ENCODE assay signal across 7 cellular contexts in genomic region chr19:1409204-1410005, GRCh38. TPM values are rescaled to one million over a fixed set of nuclear protein-coding genes. Genes with fewer than 3 reads are reported as not detected.
DNase-seq lines count a peak whose midpoint lies in the region; ATAC-seq, FAIRE-seq and TF ChIP-seq lines count a peak whose summit lies in the region.

No MANE protein-coding gene starts in this region.

- H3K4me1 Mint-ChIP-seq in activated T-helper 2 cell treated with anti-CD3 and anti-CD28 coated beads, Interferon-gamma antibody, Interleukin-2, Interleukin-4, amounts not matched to agents 10 μg/mL and 5 μg/mL and 100 μg/mL, durations not matched to agents 14 hours and 24 hours and 36 hours (ENCODE audit: low read depth): peaks cover 31% of the 10 kb centered on the region
- peaks cover 65% of the 10 kb centered on the region for H3K4me1 Mint-ChIP-seq in stimulated activated naive CD8-positive, alpha-beta T cell treated with anti-CD3 and anti-CD28 coated beads, Interleukin-15, amount 100 ng/mL, for 72 hours

- peak overlapping the region; percentile 85 for H3K27ac ChIP-seq in HUES48 (ENCODE audit: low read depth, low read length)

- H3K4me3 Mint-ChIP-seq in activated T-helper 2 cell treated with anti-CD3 and anti-CD28 coated beads, Interferon-gamma antibody, Interleukin-2, Interleukin-4, amounts not matched to agents 10 μg/mL and 5 μg/mL and 100 μg/mL, durations not matched to agents 14 hours and 24 hours and 36 hours (ENCODE audit: low read depth): peak overlapping the region; percentile 97
- H3K4me3 Mint-ChIP-seq in stimulated activated naive CD8-positive, alpha-beta T cell treated with anti-CD3 and anti-CD28 coated beads, Interleukin-15, amount 100 ng/mL, for 72 hours: peak overlapping the region; percentile 95 to 97

- no peaks in the 10 kb centered on the region for H3K27me3 ChIP-seq in HUES48 (ENCODE audit: control insufficient read depth, insufficient read depth, low read length)

- peak overlapping the region; percentile 82 for H3K9ac ChIP-seq in HUES48 (ENCODE audit: low read depth, low read length)

- peaks cover 32% of the 10 kb centered on the region for H3K36me3 ChIP-seq in HUES48 (ENCODE audit: control insufficient read depth, insufficient read depth, low read length)

- peaks cover 10% of the 10 kb centered on the region; the same call in 1 of the 2 replicates for H3K4me1 ChIP-seq in HUES48 (ENCODE audit: control insufficient read depth, insufficient read depth, low read length)

- H3K27ac Mint-ChIP-seq in activated T-helper 2 cell treated with anti-CD3 and anti-CD28 coated beads, Interferon-gamma antibody, Interleukin-2, Interleukin-4, amounts not matched to agents 10 μg/mL and 5 μg/mL and 100 μg/mL, durations not matched to agents 14 hours and 24 hours and 36 hours: peak overlapping the region; percentile 93
- peak overlapping the region; percentile 97 to 98 for H3K27ac Mint-ChIP-seq in stimulated activated naive CD8-positive, alpha-beta T cell treated with anti-CD3 and anti-CD28 coated beads, Interleukin-15, amount 100 ng/mL, for 72 hours

- no peaks in the 10 kb centered on the region for H3K9me3 Mint-ChIP-seq in activated T-helper 2 cell treated with anti-CD3 and anti-CD28 coated beads, Interferon-gamma antibody, Interleukin-2, Interleukin-4, amounts not matched to agents 10 μg/mL and 5 μg/mL and 100 μg/mL, durations not matched to agents 14 hours and 24 hours and 36 hours
- no peaks in the 10 kb centered on the region for H3K9me3 Mint-ChIP-seq in stimulated activated naive CD8-positive, alpha-beta T cell treated with anti-CD3 and anti-CD28 coated beads, Interleukin-15, amount 100 ng/mL, for 72 hours

- H3K27me3 Mint-ChIP-seq in activated T-helper 2 cell treated with anti-CD3 and anti-CD28 coated beads, Interferon-gamma antibody, Interleukin-2, Interleukin-4, amounts not matched to agents 10 μg/mL and 5 μg/mL and 100 μg/mL, durations not matched to agents 14 hours and 24 hours and 36 hours (ENCODE audit: low read depth): no peaks in the 10 kb centered on the region
- no peaks in the 10 kb centered on the region for H3K27me3 Mint-ChIP-seq in stimulated activated naive CD8-positive, alpha-beta T cell treated with anti-CD3 and anti-CD28 coated beads, Interleukin-15, amount 100 ng/mL, for 72 hours

- FAIRE-seq in GM12891 (lab: Jason Lieb, UNC): no peak

- H3K9me3 ChIP-seq in HUES48 (ENCODE audit: control insufficient read depth, insufficient read depth, low read length): no peaks in the 10 kb centered on the region
- peaks cover 5% of the 10 kb centered on the region for H3K9me3 ChIP-seq in iPS-18c (ENCODE audit: control insufficient read depth, insufficient read depth, low read length)

- no peak for TF ChIP-seq POLR2A in GM12891 (IDR thresholded peaks at IDR 0.05; ENCODE audit: low read depth, low read length)

- peaks cover 44% of the 10 kb centered on the region for H3K36me3 Mint-ChIP-seq in activated T-helper 2 cell treated with anti-CD3 and anti-CD28 coated beads, Interferon-gamma antibody, Interleukin-2, Interleukin-4, amounts not matched to agents 10 μg/mL and 5 μg/mL and 100 μg/mL, durations not matched to agents 14 hours and 24 hours and 36 hours (ENCODE audit: low read depth)

- intact Hi-C loops in activated T-helper 2 cell treated with anti-CD3 and anti-CD28 coated beads, Interferon-gamma antibody, Interleukin-2, Interleukin-4, amounts not matched to agents 10 μg/mL and 5 μg/mL and 100 μg/mL, durations not matched to agents 14 hours and 24 hours and 36 hours (cut with micrococcal nuclease): loop anchor here (10.0 kb wide), 2 partner anchors 135 to 165 kb away; partner anchors contain the start of genes ATP5F1D, FAM174C and MIDN

- no peak for ATAC-seq in stimulated activated naive CD8-positive, alpha-beta T cell treated with anti-CD3 and anti-CD28 coated beads, Interleukin-15, amount 100 ng/mL, for 72 hours

- no peak for DNase-seq in activated T-helper 2 cell treated with anti-CD3 and anti-CD28 coated beads, Interferon-gamma antibody, Interleukin-2, Interleukin-4, amounts not matched to agents 10 μg/mL and 5 μg/mL and 100 μg/mL, durations not matched to agents 14 hours and 24 hours and 36 hours (ENCODE audit: low spot score)
- DNase-seq in stimulated activated naive CD8-positive, alpha-beta T cell treated with anti-CD3 and anti-CD28 coated beads, Interleukin-15, amount 100 ng/mL, for 72 hours: no peak
- no peak for DNase-seq in GM12891 (ENCODE audit: insufficient read length, low spot score)
- no peak for DNase-seq in NCI-H2029 treated with DMSO at 0.1 percent for 48 hours (lab: John Stamatoyannopoulos, UW)
- no peak for DNase-seq in anterior cingulate cortex (lab: John Stamatoyannopoulos, UW)

- H3K4me3 ChIP-seq in HUES48 (ENCODE audit: low read depth, low read length) (peak overlapping the region; percentile 92), iPS-18c (ENCODE audit: insufficient read depth, low read depth, low read length) (peak overlapping the region; percentile 82)

TF ChIP-seq in GM12891, 5 proteins besides CTCF, POLR2A, EP300 and RAD21:
- TF ChIP-seq PAX5 (IDR thresholded peaks at IDR 0.05; ENCODE audit: insufficient read depth, low read length, severe bottlenecking) (no peak), TAF1 (IDR thresholded peaks at IDR 0.05; ENCODE audit: low read depth, low read length) (no peak), SPI1 (IDR thresholded peaks at IDR 0.05; ENCODE audit: low read depth, low read length) (no peak), POLR2AphosphoS5 (IDR thresholded peaks at IDR 0.05; ENCODE audit: low read depth, low read length) (no peak), POU2F2 (IDR thresholded peaks at IDR 0.05; ENCODE audit: low read depth, low read length) (no peak)

RNA-seq across cellular contexts. Expression of gene DAZAP1, which starts 2.0 kb away (rescaled TPM):
- 282 and 290 TPM in 2 replicates for total RNA-seq in activated T-helper 2 cell treated with anti-CD3 and anti-CD28 coated beads, Interferon-gamma antibody, Interleukin-2, Interleukin-4, amounts not matched to agents 10 μg/mL and 5 μg/mL and 100 μg/mL, durations not matched to agents 14 hours and 24 hours and 36 hours
- 73.3 TPM for polyA plus RNA-seq in GM12891 (2012; ENCODE audit: low read depth, missing spikeins)

RNA-seq across cellular contexts. Expression of gene GAMT, which starts 8.1 kb away (rescaled TPM):
- 30.6 and 33.9 TPM in 2 replicates for total RNA-seq in activated T-helper 2 cell treated with anti-CD3 and anti-CD28 coated beads, Interferon-gamma antibody, Interleukin-2, Interleukin-4, amounts not matched to agents 10 μg/mL and 5 μg/mL and 100 μg/mL, durations not matched to agents 14 hours and 24 hours and 36 hours
- polyA plus RNA-seq in GM12891 (2012; ENCODE audit: low read depth, missing spikeins): 28.0 TPM

RNA-seq across cellular contexts. Expression of gene NDUFS7, which starts 25.7 kb away (rescaled TPM):
- 88.7 and 104 TPM in 2 replicates for total RNA-seq in activated T-helper 2 cell treated with anti-CD3 and anti-CD28 coated beads, Interferon-gamma antibody, Interleukin-2, Interleukin-4, amounts not matched to agents 10 μg/mL and 5 μg/mL and 100 μg/mL, durations not matched to agents 14 hours and 24 hours and 36 hours
- polyA plus RNA-seq in GM12891 (2012; ENCODE audit: low read depth, missing spikeins): 82.3 TPM

RNA-seq across cellular contexts. Expression of gene RPS15, which starts 28.8 kb away (rescaled TPM):
- total RNA-seq in activated T-helper 2 cell treated with anti-CD3 and anti-CD28 coated beads, Interferon-gamma antibody, Interleukin-2, Interleukin-4, amounts not matched to agents 10 μg/mL and 5 μg/mL and 100 μg/mL, durations not matched to agents 14 hours and 24 hours and 36 hours: 1,450 and 1,471 TPM in 2 replicates
- polyA plus RNA-seq in GM12891 (2012; ENCODE audit: low read depth, missing spikeins): 3,343 TPM

RNA-seq across cellular contexts. Expression of gene APC2, which starts 40.5 kb away (rescaled TPM):
- 0.07 and 0.21 TPM in 2 replicates for total RNA-seq in activated T-helper 2 cell treated with anti-CD3 and anti-CD28 coated beads, Interferon-gamma antibody, Interleukin-2, Interleukin-4, amounts not matched to agents 10 μg/mL and 5 μg/mL and 100 μg/mL, durations not matched to agents 14 hours and 24 hours and 36 hours
- polyA plus RNA-seq in GM12891 (2012; ENCODE audit: low read depth, missing spikeins): 0.14 TPM
